ENCODE assay signal across 8 cellular contexts in the genomic region with DNA sequence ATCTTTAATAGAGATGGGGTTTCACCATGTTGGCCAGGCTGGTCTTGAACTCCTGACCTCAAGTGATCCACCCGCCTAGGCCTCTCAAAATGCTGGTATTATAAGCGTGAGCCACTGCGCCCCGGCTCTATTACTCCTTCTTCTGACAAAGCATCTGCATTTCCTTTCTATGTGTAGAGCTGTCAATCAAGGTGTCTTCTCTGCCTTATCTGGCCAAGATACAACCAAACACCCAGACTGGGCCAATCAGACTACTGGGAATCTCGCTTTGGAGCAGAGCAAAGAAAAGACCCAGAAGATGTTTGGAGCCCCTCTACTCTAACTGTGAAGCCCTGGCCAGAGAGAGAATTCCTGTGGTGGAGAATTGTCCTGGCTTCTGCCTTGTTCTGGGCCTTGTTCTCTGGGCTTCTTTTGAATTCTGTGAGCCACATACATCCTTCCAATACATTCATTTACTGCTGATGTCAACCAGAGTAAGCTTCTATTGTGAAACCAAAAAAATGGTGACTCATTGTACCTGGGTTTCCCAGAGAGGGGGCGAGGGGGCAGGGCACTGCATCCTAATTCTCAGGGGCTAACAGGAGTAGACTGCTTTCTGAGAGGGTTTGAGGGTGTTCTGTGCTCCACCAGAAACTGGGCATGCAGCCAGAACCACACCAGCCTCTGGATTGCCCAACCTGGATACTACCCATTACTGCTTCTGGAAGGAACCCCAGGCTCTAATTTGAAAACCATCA. TPM values are rescaled to one million over a fixed set of nuclear protein-coding genes. Genes with fewer than 3 reads are reported as not detected.
DNase-seq lines count a peak whose midpoint lies in the region; ATAC-seq and FAIRE-seq lines count a peak whose summit lies in the region.

No MANE protein-coding gene starts in this region.

- ATAC-seq in GM21737 (IDR thresholded peaks at IDR 0.05; ENCODE audit: unreplicated experiment) = no peak

- DNase-seq in AG08395 (ENCODE audit: low spot score) (peak; percentile 34), H4 (ENCODE audit: low spot score) (peak; percentile 59), iris pigment epithelial cell (ENCODE audit: low read depth) (peak; percentile 65), NCI-H510A treated with DMSO at 0.1 percent for 48 hours (lab: John Stamatoyannopoulos, UW) (no peak), GM19239 (ENCODE audit: insufficient read length, low spot score) (no peak), HTR-8/SVneo (ENCODE audit: insufficient read length, low spot score) (no peak)
- DNase-seq in activated CD4-positive, alpha-beta T cell treated with anti-CD3 and anti-CD28 coated beads, Interleukin-2, amount 50 U/mL, for 4 hours = peak; percentile 36 to 43

- FAIRE-seq in GM19239 (lab: Jason Lieb, UNC) (no peak), HTR-8/SVneo (lab: Jason Lieb, UNC) (no peak)

RNA-seq across cellular contexts. Expression of a gene that starts 18.8 kb away (rescaled TPM):
- 0.79 and 0.99 TPM in 2 replicates for total RNA-seq in H4 (2014; rRNA removed; shearing (Covaris generic))

RNA-seq across cellular contexts. Expression of a gene that starts 37.4 kb away (rescaled TPM):
- not detected in 2 replicates for total RNA-seq in H4 (2014; rRNA removed; shearing (Covaris generic))

Comparison
In these comparisons a context has a peak if more than half of its experiments do, and no peak if none do; other contexts are left out.
1. DNase-seq: peak in AG08395 (single experiment), H4 (single experiment), activated CD4-positive, alpha-beta T cell treated with anti-CD3 and anti-CD28 coated beads, Interleukin-2, amount 50 U/mL, for 4 hours (2 of 2) and iris pigment epithelial cell (single experiment); none in NCI-H510A treated with DMSO at 0.1 percent for 48 hours (single experiment), GM19239 (single experiment) and HTR-8/SVneo (single experiment).